10 cellular contexts compared by ENCODE assay signal in genomic region chr17:51257150-51258081, GRCh38. TPM values are rescaled to one million over a fixed set of nuclear protein-coding genes. Genes with fewer than 3 reads are reported as not detected.
A peak's percentile ranks its signal among the peaks of the same experiment; 100 is the strongest.
DNase-seq lines count a peak whose midpoint lies in the region; ATAC-seq, FAIRE-seq and TF ChIP-seq lines count a peak whose summit lies in the region.
"Had no signal": no experiment of that assay in that cellular context is flagged by ENCODE, and none has a peak within 500 bp of the region (broad histone marks: within the 10 kb centered on the region; RNA-seq: fewer than 3 reads in every experiment).

No MANE protein-coding gene starts in this region.

- H3K4me2 ChIP-seq in H9 (ENCODE audit: insufficient read depth, insufficient read length, low read length) (no peak overlapping the region), keratinocyte (ENCODE audit: control insufficient read depth, extremely low read depth, insufficient read depth, low read depth, low read length) (peak overlapping the region; percentile 82)

- H3K36me3 ChIP-seq in keratinocyte (ENCODE audit: control insufficient read depth in 2 of 2, extremely low read depth in 1 of 2, insufficient read depth in 2 of 2, low read length in 2 of 2), result peaks cover 0 to 4% of the 10 kb centered on the region in 2 experiments

- peak; percentile 13 for DNase-seq in AG20443 (ENCODE audit: low spot score)
- no peak for DNase-seq in H9
- no peak for DNase-seq in activated naive CD8-positive, alpha-beta T cell treated with anti-CD3 and anti-CD28 coated beads for 36 hours
- no peak for DNase-seq in keratinocyte (ENCODE audit: low read depth, low spot score)
- DNase-seq in dermis blood vessel endothelial cell, result no peak
- DNase-seq in foreskin keratinocyte, result no peak
- DNase-seq in DMS153 (lab: John Stamatoyannopoulos, UW), result no peak
- DNase-seq: effector memory CD4-positive, alpha-beta T cell; NCI-H510A had no signal

- H3K79me2 ChIP-seq in H9 (ENCODE audit: insufficient read depth, low read length), result peaks cover 35% of the 10 kb centered on the region
- H3K79me2 ChIP-seq in keratinocyte (ENCODE audit: control insufficient read depth, insufficient read depth, low read length), result peaks cover 78% of the 10 kb centered on the region

- H3K9ac ChIP-seq in H9 (ENCODE audit: extremely low read depth, insufficient read length, low read length) (no peak overlapping the region), keratinocyte (ENCODE audit: control insufficient read depth, extremely low read depth, insufficient read depth, low read length) (peak overlapping the region; percentile 98)

- peak overlapping the region in 2 of 3 experiments; percentile 83 to 94 for H3K4me3 ChIP-seq in keratinocyte (ENCODE audit: control insufficient read depth in 2 of 3, extremely low read depth in 1 of 3, insufficient read depth in 2 of 3, low read depth in 1 of 3, low read length in 3 of 3)

- H2BK5ac ChIP-seq in H9 (ENCODE audit: insufficient read length, low read length), result no peak overlapping the region

- H3K27me3 Mint-ChIP-seq in H9 (ENCODE audit: low read depth), result peaks cover 1% of the 10 kb centered on the region; the same call in 1 of the 2 replicates
- no peaks in the 10 kb centered on the region for H3K27me3 Mint-ChIP-seq in activated naive CD8-positive, alpha-beta T cell treated with anti-CD3 and anti-CD28 coated beads for 36 hours

- no peak overlapping the region for H4K5ac ChIP-seq in H9 (ENCODE audit: insufficient read length, low read depth, low read length)

- no peak overlapping the region for H3K23ac ChIP-seq in H9 (ENCODE audit: insufficient read length, low read depth, low read length)

- H2AFZ ChIP-seq in H9 (ENCODE audit: low read length) (no peak overlapping the region), keratinocyte (ENCODE audit: control insufficient read depth, low read length) (no peak overlapping the region)

- no peak overlapping the region for H3K4ac ChIP-seq in H9 (ENCODE audit: low read depth, low read length)

- no peak overlapping the region for H2BK20ac ChIP-seq in H9 (ENCODE audit: low read depth, low read length, poor library complexity, severe bottlenecking)

- H3T11ph ChIP-seq in H9 (ENCODE audit: low read length), result no peak overlapping the region

- no peak overlapping the region for H3K27ac ChIP-seq in H9 (ENCODE audit: insufficient read length, low read depth, low read length)
- peak overlapping the region; percentile 100 for H3K27ac ChIP-seq in keratinocyte (ENCODE audit: control insufficient read depth, insufficient read depth, low read length)
- no peak overlapping the region for H3K27ac ChIP-seq in foreskin keratinocyte

- H2BK15ac ChIP-seq in H9 (ENCODE audit: low read depth, low read length), result no peak overlapping the region

- H4K20me1 ChIP-seq in H9 (ENCODE audit: control insufficient read depth, insufficient read depth, insufficient read length) (no peaks in the 10 kb centered on the region), keratinocyte (ENCODE audit: control insufficient read depth, extremely low read depth, insufficient read depth, low read length) (no peaks in the 10 kb centered on the region)

- H3K36me3 Mint-ChIP-seq in H9 (ENCODE audit: insufficient read depth in 1 of 3, low read depth in 3 of 3), result peaks cover 32 to 71% (median 57%) of the 10 kb centered on the region in 3 experiments
- peaks cover 39% of the 10 kb centered on the region for H3K36me3 Mint-ChIP-seq in activated naive CD8-positive, alpha-beta T cell treated with anti-CD3 and anti-CD28 coated beads for 36 hours

- H3K14ac ChIP-seq in H9 (ENCODE audit: insufficient read depth, low read length), result no peak overlapping the region

- H3K4me1 ChIP-seq in H9 (ENCODE audit: insufficient read depth, low read length) (peaks cover 4% of the 10 kb centered on the region; the same call in 1 of the 2 replicates), keratinocyte (ENCODE audit: control insufficient read depth, extremely low read depth, insufficient read depth, low read length) (peaks cover 23% of the 10 kb centered on the region), foreskin keratinocyte (peaks cover 20% of the 10 kb centered on the region)

- no peak overlapping the region for H4K8ac ChIP-seq in H9 (replicated peaks; ENCODE audit: insufficient read length, low read depth, low read length)

- no peak overlapping the region for H2BK12ac ChIP-seq in H9 (ENCODE audit: insufficient read length, low read depth, low read length)

- no peak overlapping the region for H3K56ac ChIP-seq in H9 (ENCODE audit: insufficient read length, low read depth, low read length)

- ATAC-seq in foreskin keratinocyte, result no peak
- ATAC-seq in HG02970 (IDR thresholded peaks at IDR 0.05; ENCODE audit: low FRiP score, unreplicated experiment), result no peak

- peak overlapping the region in 2 of 3 experiments; percentile 58 to 99; a peak in 3 of 7 replicates for H3K27ac Mint-ChIP-seq in H9
- no peak overlapping the region for H3K27ac Mint-ChIP-seq in activated naive CD8-positive, alpha-beta T cell treated with anti-CD3 and anti-CD28 coated beads for 36 hours

- no CpG with 5 or more reads among the region's 3 CpGs for WGBS in H9 (ENCODE audit: extremely low coverage, insufficient read length, low lambda C conversion rate)

- TF ChIP-seq CTCF in H9 (conservative IDR thresholded peaks at IDR 0.05) (no peak), keratinocyte (optimal IDR thresholded peaks at IDR 0.05 in 1 of 3, IDR thresholded peaks at IDR 0.05 in 1 of 3, conservative IDR thresholded peaks at IDR 0.05 in 1 of 3; ENCODE audit: extremely low read depth in 1 of 3, insufficient read depth in 2 of 3, low read length in 3 of 3) (no peak), foreskin keratinocyte (conservative IDR thresholded peaks at IDR 0.05) (no peak)

- dilution Hi-C loops in keratinocyte (cut with MboI; ENCODE audit: extremely low pct_ligation_motif_present, low sequenced_read_pairs), result no loop called here

- H3K9me1 ChIP-seq in keratinocyte (ENCODE audit: control insufficient read depth, extremely low read depth, insufficient read depth, low read length), result peaks cover 2% of the 10 kb centered on the region

- H3K27me3 ChIP-seq in H9 (ENCODE audit: insufficient read depth, low read length), result no peaks in the 10 kb centered on the region
- H3K27me3 ChIP-seq in keratinocyte (ENCODE audit: control insufficient read depth, extremely low read depth, insufficient read depth, low read length), result no peaks in the 10 kb centered on the region
- H3K27me3 ChIP-seq in foreskin keratinocyte, result no peaks in the 10 kb centered on the region

- no peak overlapping the region for H2BK120ac ChIP-seq in H9 (ENCODE audit: low read depth, low read length, poor library complexity, severe bottlenecking)

- H3K9me3 ChIP-seq in H9 (ENCODE audit: control insufficient read depth, low read depth, low read length), result no peaks in the 10 kb centered on the region
- H3K9me3 ChIP-seq in keratinocyte (ENCODE audit: control insufficient read depth, low read depth, low read length), result no peaks in the 10 kb centered on the region

- H3K4me3 Mint-ChIP-seq in H9, result peak overlapping the region; percentile 86 to 94
- peak overlapping the region; percentile 90 for H3K4me3 Mint-ChIP-seq in activated naive CD8-positive, alpha-beta T cell treated with anti-CD3 and anti-CD28 coated beads for 36 hours

- no peak overlapping the region for H2AK5ac ChIP-seq in H9 (ENCODE audit: insufficient read length, low read length)

- no peak for FAIRE-seq in keratinocyte (lab: Jason Lieb, UNC)

- H3K79me1 ChIP-seq in H9 (ENCODE audit: insufficient read depth, low read depth, low read length, poor library complexity, severe bottlenecking), result peaks cover 2% of the 10 kb centered on the region

- H4K91ac ChIP-seq in H9 (ENCODE audit: insufficient read length, low read depth, low read length), result no peak overlapping the region

- no peaks in the 10 kb centered on the region for H3K9me3 Mint-ChIP-seq in H9
- H3K9me3 Mint-ChIP-seq in activated naive CD8-positive, alpha-beta T cell treated with anti-CD3 and anti-CD28 coated beads for 36 hours, result no peaks in the 10 kb centered on the region

- no peak overlapping the region for H3K18ac ChIP-seq in H9 (ENCODE audit: insufficient read length, low read depth, low read length)

- H3K23me2 ChIP-seq in H9 (ENCODE audit: insufficient read length, low read depth, low read length, poor library complexity, severe bottlenecking), result peaks cover 13% of the 10 kb centered on the region

- H3K4me1 Mint-ChIP-seq in H9, result peaks cover 20 to 28% of the 10 kb centered on the region in 2 experiments
- peaks cover 56% of the 10 kb centered on the region for H3K4me1 Mint-ChIP-seq in activated naive CD8-positive, alpha-beta T cell treated with anti-CD3 and anti-CD28 coated beads for 36 hours

RNA-seq across cellular contexts. Expression of gene MBTD1, which starts 2.4 kb away (rescaled TPM):
- total RNA-seq in H9 (2021) (46.0 and 49.6 TPM in 2 replicates), dermis blood vessel endothelial cell (15.8 and 18.9 TPM in 2 replicates), foreskin keratinocyte (5.0 and 5.2 TPM in 2 replicates)
- total RNA-seq in activated naive CD8-positive, alpha-beta T cell treated with anti-CD3 and anti-CD28 coated beads for 36 hours, result 1 to 10 TPM; 7.6 to 8.1 TPM
- polyA plus RNA-seq in keratinocyte (2.5 to 7.0 TPM (median 4.5 TPM) in 3 replicates), foreskin keratinocyte (1.3 TPM in 2 replicates)
- 7.7 TPM for polyA plus RNA-seq in keratinocyte (2011; ENCODE audit: low read depth)
- polyA plus RNA-seq in keratinocyte (2011; cell fraction: cytosol; rRNA removed), result 1.8 and 4.2 TPM in 2 replicates
- 8.9 and 11.9 TPM in 2 replicates for polyA plus RNA-seq in keratinocyte (2011; cell fraction: nucleus; rRNA removed)
- 3.0 and 5.8 TPM in 2 replicates for polyA plus RNA-seq in keratinocyte (2012; ENCODE audit: low replicate concordance)
- polyA minus RNA-seq in keratinocyte, result 1.8 to 12.0 TPM (median 3.8 TPM) in 3 replicates
- polyA minus RNA-seq in keratinocyte (2011; cell fraction: cytosol; rRNA and poly(A)+ RNA removed), result 3.1 TPM
- 7.6 and 17.5 TPM in 2 replicates for polyA minus RNA-seq in keratinocyte (2011; cell fraction: nucleus; rRNA and poly(A)+ RNA removed)

RNA-seq across cellular contexts. Expression of gene UTP18, which starts 2.9 kb away (rescaled TPM):
- 78.3 and 79.5 TPM in 2 replicates for total RNA-seq in H9 (2021)
- total RNA-seq in activated naive CD8-positive, alpha-beta T cell treated with anti-CD3 and anti-CD28 coated beads for 36 hours, result 10 to 100 TPM; 74.6 to 77.8 TPM
- polyA plus RNA-seq in keratinocyte, result 21.1 to 42.7 TPM (median 27.5 TPM) in 3 replicates
- polyA plus RNA-seq in keratinocyte (2011; ENCODE audit: low read depth), result 19.0 TPM
- 20.2 and 33.3 TPM in 2 replicates for polyA plus RNA-seq in keratinocyte (2011; cell fraction: cytosol; rRNA removed)
- 22.9 and 33.2 TPM in 2 replicates for polyA plus RNA-seq in keratinocyte (2011; cell fraction: nucleus; rRNA removed)
- 35.8 and 36.7 TPM in 2 replicates for polyA plus RNA-seq in keratinocyte (2012; ENCODE audit: low replicate concordance)
- 1.5 to 16.2 TPM (median 7.1 TPM) in 3 replicates for polyA minus RNA-seq in keratinocyte
- polyA minus RNA-seq in keratinocyte (2011; cell fraction: cytosol; rRNA and poly(A)+ RNA removed), result 10.6 TPM
- 5.8 and 12.0 TPM in 2 replicates for polyA minus RNA-seq in keratinocyte (2011; cell fraction: nucleus; rRNA and poly(A)+ RNA removed)
- total RNA-seq in dermis blood vessel endothelial cell, result 35.3 and 41.7 TPM in 2 replicates
- total RNA-seq in foreskin keratinocyte, result 52.6 and 62.6 TPM in 2 replicates
- 39.5 and 52.1 TPM in 2 replicates for polyA plus RNA-seq in foreskin keratinocyte
